Comparison of ENCODE assay signal across 8 cellular contexts in genomic region chr12:47818701-47819543, GRCh38. TPM values are rescaled to one million over a fixed set of nuclear protein-coding genes. Genes with fewer than 3 reads are reported as not detected.
DNase-seq lines count a peak whose midpoint lies in the region; ATAC-seq and TF ChIP-seq lines count a peak whose summit lies in the region.

No MANE protein-coding gene starts in this region.

- DNase-seq in GM10266 (ENCODE audit: extremely low spot score) (peak; percentile 82), RPMI8226 (peak; percentile 77), astrocyte of the spinal cord (ENCODE audit: low read depth, low spot score) (no peak), skeletal muscle cell (ENCODE audit: low read depth) (no peak), mucosa of gallbladder (ENCODE audit: low spot score) (no peak), NCI-H1694 (lab: John Stamatoyannopoulos, UW) (no peak)

- H3K9me3 ChIP-seq in iPS-15b (ENCODE audit: control insufficient read depth, insufficient read depth, low read length): no peaks in the 10 kb centered on the region

- H3K9ac ChIP-seq in iPS-15b (ENCODE audit: low read depth, low read length): peak overlapping the region; percentile 47

- H3K4me3 ChIP-seq in astrocyte of the spinal cord (ENCODE audit: low read depth, low read length) (peak overlapping the region; percentile 71), iPS-15b (ENCODE audit: low read depth, low read length) (peak overlapping the region; percentile 60), skeletal muscle cell (ENCODE audit: low read depth, low read length) (peak overlapping the region; percentile 79)

- H3K36me3 ChIP-seq in iPS-15b (ENCODE audit: control insufficient read depth, insufficient read depth, low read length): no peaks in the 10 kb centered on the region

- in situ Hi-C loops in astrocyte of the spinal cord (cut with HindIII; ENCODE audit: low sequenced_read_pairs): no loop called here

- TF ChIP-seq CTCF in GM10266 (IDR thresholded peaks at IDR 0.05; ENCODE audit: control insufficient read depth, insufficient read depth, low read depth, missing control alignments): peak; percentile 64
- TF ChIP-seq CTCF in astrocyte of the spinal cord (IDR thresholded peaks at IDR 0.05; ENCODE audit: low read depth, low read length): peak; percentile 35

- peak; percentile 39 for ATAC-seq in HG02763 (IDR thresholded peaks at IDR 0.05; ENCODE audit: unreplicated experiment)

- peaks cover 22% of the 10 kb centered on the region for H3K4me1 ChIP-seq in iPS-15b (ENCODE audit: control insufficient read depth, insufficient read depth, low read length)

- H3K27me3 ChIP-seq in iPS-15b (ENCODE audit: control insufficient read depth, insufficient read depth, low read length): peaks cover 13% of the 10 kb centered on the region

RNA-seq across cellular contexts. Expression of gene HDAC7, which starts 0.8 kb away (rescaled TPM):
- total RNA-seq in mucosa of gallbladder: 120 TPM

RNA-seq across cellular contexts. Expression of gene SLC48A1, which starts 45.9 kb away (rescaled TPM):
- 73.1 TPM for total RNA-seq in mucosa of gallbladder

Comparison
In these comparisons a context has a peak if more than half of its experiments do, and no peak if none do; other contexts are left out.
1. DNase-seq: peak in GM10266 (single experiment) and RPMI8226 (single experiment); none in astrocyte of the spinal cord (single experiment), skeletal muscle cell (single experiment), mucosa of gallbladder (single experiment) and NCI-H1694 (single experiment).
2. Peak in every context shown above with its lines, with median percentiles within 50 percentile points of each other: H3K4me3 ChIP-seq.